Comparison of ENCODE assay signal across 1 cellular context in genomic region chr14:32934891-32935633, GRCh38.
TF ChIP-seq lines count a peak whose summit lies in the region.

No MANE protein-coding gene starts in this region.

TF ChIP-seq in HepG2, 621 proteins besides CTCF, POLR2A, EP300 and RAD21:
- TF ChIP-seq EZH2 (conservative IDR thresholded peaks at IDR 0.05; ENCODE audit: low read depth, low read length): peak; percentile 93
- no peak for TF ChIP-seq ZNF546 (CRISPR knock-in tag; conservative IDR thresholded peaks at IDR 0.05)
- TF ChIP-seq SRY (CRISPR knock-in tag; IDR thresholded peaks at IDR 0.05): 0 out of 2 replicates have a peak, but pooled peaks have one; percentile 39
